ENCODE assay signal across 26 cellular contexts in genomic region chr5:171459839-171460238, GRCh38. TPM values are rescaled to one million over a fixed set of nuclear protein-coding genes. Genes with fewer than 3 reads are reported as not detected.
DNase-seq lines count a peak whose midpoint lies in the region; ATAC-seq and TF ChIP-seq lines count a peak whose summit lies in the region.
"Had no signal": no experiment of that assay in that cellular context is flagged by ENCODE, and none has a peak within 500 bp of the region (broad histone marks: within the 10 kb centered on the region; RNA-seq: fewer than 3 reads in every experiment).

No MANE protein-coding gene starts in this region.

- no peaks in the 10 kb centered on the region for H3K36me3 ChIP-seq in upper lobe of right lung
- H3K36me3 ChIP-seq: BE2C, BLaER1 had no signal

- WGBS in right cardiac atrium, result 74% methylated on average over 6 of the region's 6 CpGs

- H3K27ac Mint-ChIP-seq in chondrocyte (ENCODE audit: unreplicated experiment), result no peak overlapping the region
- peak overlapping the region; percentile 67 for H3K27ac Mint-ChIP-seq in neural crest cell (ENCODE audit: unreplicated experiment)
- H3K27ac Mint-ChIP-seq: CD4-positive, alpha-beta memory T cell; CD4-positive, CD25-positive, alpha-beta regulatory T cell; CD8-positive, alpha-beta memory T cell had no signal

- H3K9me3 ChIP-seq in right cardiac atrium (ENCODE audit: control insufficient read depth, low read length), result no peaks in the 10 kb centered on the region
- H3K9me3 ChIP-seq in upper lobe of right lung, result no peaks in the 10 kb centered on the region
- H3K9me3 ChIP-seq: BE2C, BLaER1 had no signal

- no peaks in the 10 kb centered on the region for H3K27me3 Mint-ChIP-seq in chondrocyte (ENCODE audit: low read depth)
- H3K27me3 Mint-ChIP-seq in neural crest cell (ENCODE audit: low read depth), result no peaks in the 10 kb centered on the region

- H3K4me1 ChIP-seq in right cardiac atrium (ENCODE audit: control insufficient read depth, insufficient read depth, low read length), result no peaks in the 10 kb centered on the region
- H3K4me1 ChIP-seq in upper lobe of right lung, result no peaks in the 10 kb centered on the region
- H3K4me1 ChIP-seq: BE2C, BLaER1 had no signal

- H3K4me1 Mint-ChIP-seq in chondrocyte (ENCODE audit: low read depth) (peaks cover 3% of the 10 kb centered on the region), neural crest cell (peaks cover 7% of the 10 kb centered on the region)
- H3K4me1 Mint-ChIP-seq: CD14-positive monocyte; CD4-positive, alpha-beta memory T cell; CD8-positive, alpha-beta memory T cell had no signal

- TF ChIP-seq CTCF in chondrocyte (IDR thresholded peaks at IDR 0.05) (no peak), neural crest cell (conservative IDR thresholded peaks at IDR 0.05) (no peak), upper lobe of right lung (IDR thresholded peaks at IDR 0.05) (no peak)

- H3K36me3 Mint-ChIP-seq in chondrocyte (ENCODE audit: low read depth), result peaks cover 3% of the 10 kb centered on the region
- no peaks in the 10 kb centered on the region for H3K36me3 Mint-ChIP-seq in neural crest cell (ENCODE audit: low read depth)
- H3K36me3 Mint-ChIP-seq: CD14-positive monocyte; CD4-positive, alpha-beta memory T cell; CD4-positive, CD25-positive, alpha-beta regulatory T cell; CD8-positive, alpha-beta memory T cell had no signal

- DNase-seq in left ventricle myocardium superior, result no peak
- no peak for DNase-seq in right cardiac atrium
- DNase-seq in chondrocyte (ENCODE audit: low spot score), result peak; percentile 47
- DNase-seq in neural crest cell (ENCODE audit: low read depth, low spot score), result no peak
- DNase-seq in upper lobe of right lung, result no peak
- DNase-seq in GF-D8 (lab: John Stamatoyannopoulos, UW), result no peak
- DNase-seq in GM03348 (ENCODE audit: low spot score), result no peak
- DNase-seq: 8988T; ACHN; BE2C; C1 segment of cervical spinal cord; CD4-positive, alpha-beta memory T cell; CD4-positive, CD25-positive, alpha-beta regulatory T cell; CD8-positive, alpha-beta memory T cell; COR-L47; DMS 273 treated with DMSO at 0.1 percent for 48 hours; DMS153; DMS53; DMS79; DND-41; EL; GDM1 had no signal

- H3K27me3 ChIP-seq in right cardiac atrium (ENCODE audit: control insufficient read depth, insufficient read depth), result no peaks in the 10 kb centered on the region
- no peaks in the 10 kb centered on the region for H3K27me3 ChIP-seq in upper lobe of right lung
- H3K27me3 ChIP-seq: BE2C, BLaER1 had no signal

- H3K27ac ChIP-seq in right cardiac atrium (ENCODE audit: low read length) (no peak overlapping the region), upper lobe of right lung (no peak overlapping the region)
- H3K27ac ChIP-seq: BLaER1 had no signal

- intact Hi-C loops in left ventricle myocardium superior (cut with micrococcal nuclease), result no loop called here
- intact Hi-C loops in right cardiac atrium (cut with DNase I), result no loop called here
- intact Hi-C loops in upper lobe of right lung (cut with DNase I), result no loop called here

- H3K9me3 Mint-ChIP-seq in chondrocyte (ENCODE audit: low read depth) (no peaks in the 10 kb centered on the region), neural crest cell (no peaks in the 10 kb centered on the region)
- H3K9me3 Mint-ChIP-seq: CD4-positive, alpha-beta memory T cell; CD8-positive, alpha-beta memory T cell had no signal

- ATAC-seq in left ventricle myocardium superior (peak; percentile 21), right cardiac atrium (no peak), upper lobe of right lung (peak; percentile 22), GM19467 (IDR thresholded peaks at IDR 0.05; ENCODE audit: unreplicated experiment) (no peak)
- ATAC-seq: GM12878 had no signal

- no peak overlapping the region for H3K4me3 ChIP-seq in right cardiac atrium (ENCODE audit: low read length)
- H3K4me3 ChIP-seq in upper lobe of right lung, result no peak overlapping the region
- H3K4me3 ChIP-seq: BLaER1, GM12878 had no signal

- H3K4me3 Mint-ChIP-seq in chondrocyte (ENCODE audit: unreplicated experiment), result no peak overlapping the region
- no peak overlapping the region for H3K4me3 Mint-ChIP-seq in neural crest cell
- H3K4me3 Mint-ChIP-seq: CD14-positive monocyte; CD4-positive, alpha-beta memory T cell; CD4-positive, CD25-positive, alpha-beta regulatory T cell; CD8-positive, alpha-beta memory T cell had no signal

RNA-seq across cellular contexts. Expression of gene FGF18, which starts 40.4 kb away (rescaled TPM):
- total RNA-seq in left ventricle myocardium superior (18.5 TPM), right cardiac atrium (1 to 10 TPM; 1.3 to 4.3 (median 1.9) TPM), chondrocyte (1.7 to 18.1 TPM (median 2.1 TPM) in 3 replicates), neural crest cell (2.4 TPM in 2 replicates), upper lobe of right lung (4.2 TPM)
- polyA plus RNA-seq in right cardiac atrium, result 1.2 TPM
- polyA plus RNA-seq: CD14-positive monocyte; CD8-positive, alpha-beta memory T cell had no signal

Comparison
In these comparisons a context has a peak if more than half of its experiments do, and no peak if none do; other contexts are left out.
1. ATAC-seq: peak in left ventricle myocardium superior (single experiment) and upper lobe of right lung (single experiment); none in right cardiac atrium (0 of 2) and GM19467 (single experiment).